25 cellular contexts compared by ENCODE assay signal in genomic region chr9:96051423-96051822, GRCh38.
DNase-seq lines count a peak whose midpoint lies in the region; ATAC-seq, FAIRE-seq and TF ChIP-seq lines count a peak whose summit lies in the region.
"Had no signal": no experiment of that assay in that cellular context is flagged by ENCODE, and none has a peak within 500 bp of the region (broad histone marks: within the 10 kb centered on the region; RNA-seq: fewer than 3 reads in every experiment).

No MANE protein-coding gene starts in this region.

- H3K4me3 Mint-ChIP-seq in endothelial cell (ENCODE audit: unreplicated experiment), result peak overlapping the region; percentile 69
- H3K4me3 Mint-ChIP-seq: CD14-positive monocyte; CD4-positive, alpha-beta T cell; CD8-positive, alpha-beta memory T cell; GM23338; H9 had no signal

- peaks cover 4 to 54% of the 10 kb centered on the region in 2 experiments for H3K27me3 ChIP-seq in HepG2 (ENCODE audit: control insufficient read depth in 1 of 2, insufficient read depth in 2 of 2, low read length in 2 of 2)
- H3K27me3 ChIP-seq in right lobe of liver, result no peaks in the 10 kb centered on the region
- H3K27me3 ChIP-seq in testis, result no peaks in the 10 kb centered on the region
- H3K27me3 ChIP-seq: BE2C; BLaER1 treated with 17β-estradiol and CSF1 and Interleukin-3, amounts not matched to agents 10 nM and 100 nM had no signal

- TF ChIP-seq RAD21 in HepG2 (CRISPR knock-in tag; IDR thresholded peaks at IDR 0.05), result no peak

- H3K4me1 ChIP-seq in HepG2 (ENCODE audit: insufficient read depth, low read length), result peaks cover 30% of the 10 kb centered on the region
- H3K4me1 ChIP-seq in right lobe of liver, result peaks cover 0 to 23% (median 11%) of the 10 kb centered on the region in 4 donors
- peaks cover 37% of the 10 kb centered on the region for H3K4me1 ChIP-seq in testis
- H3K4me1 ChIP-seq: BE2C had no signal

- no peak overlapping the region for H3K9ac ChIP-seq in HepG2 (ENCODE audit: insufficient read depth, low read depth, low read length)
- H3K9ac ChIP-seq: BLaER1 treated with 17β-estradiol and CSF1 and Interleukin-3, amounts not matched to agents 10 nM and 100 nM had no signal

- TF ChIP-seq EP300 in HepG2 (IDR thresholded peaks at IDR 0.05; ENCODE audit: low read depth in 2 of 2, low read length in 2 of 2) (no peak), HepG2 (CRISPR knock-in tag; IDR thresholded peaks at IDR 0.05; ENCODE audit: borderline replicate concordance) (no peak)

- CTCF ChIA-PET in HepG2 (lab: Yijun Ruan, JAX; ENCODE audit: low intra/inter-chr PET ratio, low total read pairs), result no interaction called here

- H3K27ac Mint-ChIP-seq in endothelial cell (ENCODE audit: unreplicated experiment), result no peak overlapping the region
- H3K27ac Mint-ChIP-seq: CD14-positive monocyte; CD4-positive, alpha-beta T cell; GM23338 had no signal

- no peaks in the 10 kb centered on the region for H4K20me1 ChIP-seq in HepG2 (ENCODE audit: insufficient read depth, low read length)
- H4K20me1 ChIP-seq: BLaER1 treated with 17β-estradiol and CSF1 and Interleukin-3, amounts not matched to agents 10 nM and 100 nM had no signal

- no peak for TF ChIP-seq CTCF in HepG2 (CRISPR knock-in tag; IDR thresholded peaks at IDR 0.05)
- TF ChIP-seq CTCF in right lobe of liver (IDR thresholded peaks at IDR 0.05), result no peak
- no peak for TF ChIP-seq CTCF in endothelial cell (IDR thresholded peaks at IDR 0.05; ENCODE audit: unreplicated experiment)
- no peak for TF ChIP-seq CTCF in testis (IDR thresholded peaks at IDR 0.05)

- H3K36me3 Mint-ChIP-seq in endothelial cell (ENCODE audit: low read depth, unreplicated experiment), result peaks cover 9% of the 10 kb centered on the region
- H3K36me3 Mint-ChIP-seq: CD14-positive monocyte; CD8-positive, alpha-beta memory T cell had no signal

- DNase-seq in HepG2 (ENCODE audit: low spot score) (no peak), right lobe of liver (no peak), endothelial cell (ENCODE audit: low spot score) (no peak), testis (peak; percentile 71), T-helper 1 cell (no peak)
- DNase-seq: ACHN; AML-193; BE2C; CD4-positive, alpha-beta T cell; CD8-positive, alpha-beta memory T cell; DMS 273 treated with DMSO at 0.1 percent for 48 hours; DMS79; EL; GDM1; H9 had no signal

- FAIRE-seq in HepG2 (lab: Jason Lieb, UNC), result no peak
- FAIRE-seq: A204.1, D721Med, GM12878, GM19239 had no signal

- no peak for ATAC-seq in HepG2
- ATAC-seq in right lobe of liver, result no peak
- ATAC-seq in GM21528 (IDR thresholded peaks at IDR 0.05; ENCODE audit: low FRiP score, unreplicated experiment), result no peak
- ATAC-seq: GM12878, GM23338, HCT116 had no signal

- peaks cover 7% of the 10 kb centered on the region for H3K27me3 Mint-ChIP-seq in endothelial cell (ENCODE audit: unreplicated experiment)

- H3K27ac ChIP-seq in HepG2 (ENCODE audit: extremely low read length, insufficient read depth, low read length) (no peak overlapping the region), right lobe of liver (no peak overlapping the region), testis (no peak overlapping the region)
- H3K27ac ChIP-seq: 22Rv1 had no signal

- H3K9me3 Mint-ChIP-seq in endothelial cell (ENCODE audit: unreplicated experiment), result no peaks in the 10 kb centered on the region
- H3K9me3 Mint-ChIP-seq: CD4-positive, alpha-beta T cell; CD8-positive, alpha-beta memory T cell had no signal

- in situ Hi-C loops in HepG2 (cut with HindIII; ENCODE audit: extremely low pct_ligation_motif_present, low pct_unique_long_range_greater_than_20kb), result no loop called here

- POLR2A ChIA-PET in HepG2 (lab: Yijun Ruan, JAX), result no interaction called here

- H3K9me3 ChIP-seq in HepG2 (ENCODE audit: low read length), result no peaks in the 10 kb centered on the region
- H3K9me3 ChIP-seq in right lobe of liver, result no peaks in the 10 kb centered on the region
- no peaks in the 10 kb centered on the region for H3K9me3 ChIP-seq in testis
- H3K9me3 ChIP-seq: BE2C had no signal

- WGBS in HepG2 (ENCODE audit: low lambda C conversion rate), result 71% methylated on average over 6 of the region's 7 CpGs
- 83% methylated on average over 5 of the region's 7 CpGs for WGBS in right lobe of liver (ENCODE audit: insufficient coverage, low coverage, low lambda C conversion rate, missing lambda C conversion rate)
- WGBS in testis, 2 donors, result 71 to 81% methylated on average over 7 of the region's 7 CpGs

- TF ChIP-seq POLR2A in HepG2 (IDR thresholded peaks at IDR 0.05; ENCODE audit: insufficient read depth in 1 of 2, low read depth in 2 of 2, low read length in 2 of 2), result no peak
- no peak for TF ChIP-seq POLR2A in right lobe of liver (IDR thresholded peaks at IDR 0.05)
- no peak for TF ChIP-seq POLR2A in testis (IDR thresholded peaks at IDR 0.05)

- no TSS peak for BruUV-seq in HepG2 (replicated peaks; lab: Mats Ljungman, UMichigan)

- H3K79me2 ChIP-seq in HepG2 (ENCODE audit: insufficient read depth, low read length), result no peaks in the 10 kb centered on the region

- intact Hi-C loops in HepG2 (cut with micrococcal nuclease; ENCODE audit: unreplicated experiment), result no loop called here
- intact Hi-C loops in right lobe of liver (cut with DNase I), result no loop called here
- intact Hi-C loops in testis (cut with DNase I; ENCODE audit: low total_unique reads), result no loop called here

- no peak overlapping the region for H3K4me3 ChIP-seq in HepG2 (replicated peaks in 1 of 3; ENCODE audit: insufficient read depth in 1 of 3, low read depth in 2 of 3, low read length in 3 of 3)
- H3K4me3 ChIP-seq in right lobe of liver, result no peak overlapping the region
- H3K4me3 ChIP-seq in testis, result peak overlapping the region in 1 of 2 donors; percentile 24
- H3K4me3 ChIP-seq: BLaER1 treated with 17β-estradiol and CSF1 and Interleukin-3, amounts not matched to agents 10 nM and 100 nM; GM12878; GM23338 had no signal

- H3K36me3 ChIP-seq in HepG2 (replicated peaks in 1 of 2; ENCODE audit: control insufficient read depth in 1 of 2, insufficient read depth in 2 of 2, low read length in 2 of 2), result no peaks in the 10 kb centered on the region
- H3K36me3 ChIP-seq in right lobe of liver, result no peaks in the 10 kb centered on the region
- H3K36me3 ChIP-seq in testis (ENCODE audit: low read depth, missing control alignments), result no peaks in the 10 kb centered on the region
- H3K36me3 ChIP-seq: BE2C; BLaER1 treated with 17β-estradiol and CSF1 and Interleukin-3, amounts not matched to agents 10 nM and 100 nM had no signal

- H3K4me1 Mint-ChIP-seq in endothelial cell (ENCODE audit: unreplicated experiment), result peaks cover 11% of the 10 kb centered on the region

- no peak overlapping the region for H2AFZ ChIP-seq in HepG2 (ENCODE audit: low read length)
- H2AFZ ChIP-seq: GM23338 had no signal

- H3K4me2 ChIP-seq in HepG2 (ENCODE audit: low read depth, low read length), result no peak overlapping the region
- H3K4me2 ChIP-seq: GM23338 had no signal

TF ChIP-seq in HepG2, 621 proteins besides CTCF, POLR2A, EP300 and RAD21:
- TF ChIP-seq MAFF (IDR thresholded peaks at IDR 0.05; ENCODE audit: low read depth, low read length), result peak; percentile 65
- no peak for TF ChIP-seq ZNF230 (CRISPR knock-in tag; IDR thresholded peaks at IDR 0.05)
- TF ChIP-seq MAFK (conservative IDR thresholded peaks at IDR 0.05 in 1 of 2, IDR thresholded peaks at IDR 0.05 in 1 of 2; ENCODE audit: low read length in 2 of 2), result peak; percentile 68 to 78
